Comparison of ENCODE assay signal across 14 cellular contexts in genomic region chr22:40237241-40237640, GRCh38. TPM values are rescaled to one million over a fixed set of nuclear protein-coding genes. Genes with fewer than 3 reads are reported as not detected.
A peak's percentile ranks its signal among the peaks of the same experiment; 100 is the strongest.
DNase-seq lines count a peak whose midpoint lies in the region; ATAC-seq, FAIRE-seq and TF ChIP-seq lines count a peak whose summit lies in the region.
"Had no signal": no experiment of that assay in that cellular context is flagged by ENCODE, and none has a peak within 500 bp of the region (broad histone marks: within the 10 kb centered on the region; RNA-seq: fewer than 3 reads in every experiment).

No MANE protein-coding gene starts in this region.

- H3K9me3 Mint-ChIP-seq in activated naive CD4-positive, alpha-beta T cell treated with anti-CD3 and anti-CD28 coated beads, Interleukin-2, amount 10 ng/mL, durations not matched to agents 7 days and 5 days, result no peaks in the 10 kb centered on the region
- H3K9me3 Mint-ChIP-seq in WTC11 (no peaks in the 10 kb centered on the region), osteocyte (ENCODE audit: unreplicated experiment) (no peaks in the 10 kb centered on the region)
- H3K9me3 Mint-ChIP-seq: activated T-helper 1 cell treated with anti-CD3 and anti-CD28 coated beads, Interleukin-12 subunit alpha, Interleukin-12 subunit beta, Interleukin-2, Interleukin-4 antibody, amounts not matched to agents 30 ng/mL and 10 ng/mL and 1 ng/mL, durations not matched to agents 14 hours and 24 hours and 36 hours; natural killer cell had no signal

- no peaks in the 10 kb centered on the region for H3K27me3 Mint-ChIP-seq in activated naive CD4-positive, alpha-beta T cell treated with anti-CD3 and anti-CD28 coated beads, Interleukin-2, amount 10 ng/mL, durations not matched to agents 7 days and 5 days
- H3K27me3 Mint-ChIP-seq in WTC11 (ENCODE audit: low read depth) (no peaks in the 10 kb centered on the region), osteocyte (ENCODE audit: unreplicated experiment) (no peaks in the 10 kb centered on the region)

- no peak overlapping the region for H3K4me3 Mint-ChIP-seq in activated naive CD4-positive, alpha-beta T cell treated with anti-CD3 and anti-CD28 coated beads, Interleukin-2, amount 10 ng/mL, durations not matched to agents 7 days and 5 days
- H3K4me3 Mint-ChIP-seq in WTC11 (no peak overlapping the region), osteocyte (ENCODE audit: unreplicated experiment) (no peak overlapping the region)
- H3K4me3 Mint-ChIP-seq: activated T-helper 1 cell treated with anti-CD3 and anti-CD28 coated beads, Interleukin-12 subunit alpha, Interleukin-12 subunit beta, Interleukin-2, Interleukin-4 antibody, amounts not matched to agents 30 ng/mL and 10 ng/mL and 1 ng/mL, durations not matched to agents 14 hours and 24 hours and 36 hours; natural killer cell had no signal

- POLR2A ChIA-PET in WTC11 (lab: Charles Lee), result no interaction called here

- H3K4me1 Mint-ChIP-seq in activated naive CD4-positive, alpha-beta T cell treated with anti-CD3 and anti-CD28 coated beads, Interleukin-2, amount 10 ng/mL, durations not matched to agents 7 days and 5 days, result peaks cover 68% of the 10 kb centered on the region
- H3K4me1 Mint-ChIP-seq in WTC11 (peaks cover 51% of the 10 kb centered on the region), osteocyte (ENCODE audit: unreplicated experiment) (peaks cover 27% of the 10 kb centered on the region)

- no peak for TF ChIP-seq POLR2A in GM12892 (IDR thresholded peaks at IDR 0.05; ENCODE audit: low read depth, low read length)

- FAIRE-seq in GM12892 (lab: Jason Lieb, UNC), result peak; percentile 85

- H3K36me3 Mint-ChIP-seq in activated naive CD4-positive, alpha-beta T cell treated with anti-CD3 and anti-CD28 coated beads, Interleukin-2, amount 10 ng/mL, durations not matched to agents 7 days and 5 days, result peaks cover 52% of the 10 kb centered on the region
- H3K36me3 Mint-ChIP-seq in WTC11 (0 out of 2 replicates have a peak, but pooled peaks cover under 1% of the 10 kb centered on the region), osteocyte (ENCODE audit: unreplicated experiment) (peaks cover 6% of the 10 kb centered on the region)
- H3K36me3 Mint-ChIP-seq: natural killer cell had no signal

- CTCF ChIA-PET in activated naive CD4-positive, alpha-beta T cell treated with anti-CD3 and anti-CD28 coated beads, Interleukin-2, amount 10 ng/mL, durations not matched to agents 7 days and 5 days (lab: Charles Lee), result no interaction called here
- CTCF ChIA-PET in WTC11 (lab: Charles Lee), result no interaction called here

- ATAC-seq in WTC11 (no peak), HG03108 (IDR thresholded peaks at IDR 0.05; ENCODE audit: unreplicated experiment) (no peak)
- ATAC-seq: body of pancreas, left lobe of liver, natural killer cell had no signal

- DNase-seq in activated naive CD4-positive, alpha-beta T cell treated with Interleukin-2 at 50 U/mL for 16 hours, result peak; percentile 18
- DNase-seq in activated naive CD4-positive, alpha-beta T cell treated with anti-CD3 and anti-CD28 coated beads, Interleukin-2, amount 10 ng/mL, durations not matched to agents 7 days and 5 days, result no peak
- DNase-seq in GM12892 (ENCODE audit: insufficient read length) (no peak), WTC11 (ENCODE audit: low spot score) (no peak), osteocyte (ENCODE audit: extremely low spot score, unreplicated experiment) (no peak), RPMI8226 (no peak), NCI-H2227 treated with DMSO at 0.1 percent for 48 hours (lab: John Stamatoyannopoulos, UW) (no peak)
- DNase-seq: body of pancreas, DMS 273 treated with DMSO at 0.1 percent for 48 hours, KG1, natural killer cell had no signal

- no peak for TF ChIP-seq CTCF in WTC11 (IDR thresholded peaks at IDR 0.05)
- no peak for TF ChIP-seq CTCF in osteocyte (IDR thresholded peaks at IDR 0.05)

- H3K27ac Mint-ChIP-seq in activated naive CD4-positive, alpha-beta T cell treated with anti-CD3 and anti-CD28 coated beads, Interleukin-2, amount 10 ng/mL, durations not matched to agents 7 days and 5 days, result no peak overlapping the region
- H3K27ac Mint-ChIP-seq in WTC11 (peak overlapping the region; percentile 80), osteocyte (ENCODE audit: unreplicated experiment) (peak overlapping the region; percentile 8)

TF ChIP-seq in WTC11, 78 proteins besides CTCF, POLR2A, EP300 and RAD21:
- TF ChIP-seq ZNF138 (CRISPR knock-in tag; conservative IDR thresholded peaks at IDR 0.05), result no peak
- TF ChIP-seq, protein P1, sequence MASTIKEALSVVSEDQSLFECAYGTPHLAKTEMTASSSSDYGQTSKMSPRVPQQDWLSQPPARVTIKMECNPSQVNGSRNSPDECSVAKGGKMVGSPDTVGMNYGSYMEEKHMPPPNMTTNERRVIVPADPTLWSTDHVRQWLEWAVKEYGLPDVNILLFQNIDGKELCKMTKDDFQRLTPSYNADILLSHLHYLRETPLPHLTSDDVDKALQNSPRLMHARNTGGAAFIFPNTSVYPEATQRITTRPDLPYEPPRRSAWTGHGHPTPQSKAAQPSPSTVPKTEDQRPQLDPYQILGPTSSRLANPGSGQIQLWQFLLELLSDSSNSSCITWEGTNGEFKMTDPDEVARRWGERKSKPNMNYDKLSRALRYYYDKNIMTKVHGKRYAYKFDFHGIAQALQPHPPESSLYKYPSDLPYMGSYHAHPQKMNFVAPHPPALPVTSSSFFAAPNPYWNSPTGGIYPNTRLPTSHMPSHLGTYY (CRISPR knock-in tag; IDR thresholded peaks at IDR 0.05), result no peak
- TF ChIP-seq ATF1 (CRISPR knock-in tag; IDR thresholded peaks at IDR 0.05), result no peak
- TF ChIP-seq, protein P2, sequence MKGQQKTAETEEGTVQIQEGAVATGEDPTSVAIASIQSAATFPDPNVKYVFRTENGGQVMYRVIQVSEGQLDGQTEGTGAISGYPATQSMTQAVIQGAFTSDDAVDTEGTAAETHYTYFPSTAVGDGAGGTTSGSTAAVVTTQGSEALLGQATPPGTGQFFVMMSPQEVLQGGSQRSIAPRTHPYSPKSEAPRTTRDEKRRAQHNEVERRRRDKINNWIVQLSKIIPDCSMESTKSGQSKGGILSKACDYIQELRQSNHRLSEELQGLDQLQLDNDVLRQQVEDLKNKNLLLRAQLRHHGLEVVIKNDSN (CRISPR knock-in tag; IDR thresholded peaks at IDR 0.05), result no peak

RNA-seq across cellular contexts. Expression of gene TNRC6B, which starts 59.5 kb away (rescaled TPM):
- 10.7 TPM for polyA plus RNA-seq in GM12892 (2012; ENCODE audit: missing spikeins)
- total RNA-seq in WTC11 (2021), result 49.7 to 51.1 TPM (median 50.4 TPM) in 3 replicates
- 47.4 and 50.3 TPM in 2 replicates for total RNA-seq in osteocyte
